8 cellular contexts compared by ENCODE assay signal in genomic region chr9:126613656-126614055, GRCh38. TPM values are rescaled to one million over a fixed set of nuclear protein-coding genes. Genes with fewer than 3 reads are reported as not detected.
DNase-seq lines count a peak whose midpoint lies in the region; ATAC-seq and TF ChIP-seq lines count a peak whose summit lies in the region.

TSS of gene LMX1B (plus strand) at chr9:126613928. CDS start at chr9:126614450, 522 bp downstream.

- peaks cover 9% of the 10 kb centered on the region for H3K4me1 ChIP-seq in iPS DF 6.9 (ENCODE audit: control insufficient read depth, insufficient read depth, low read length)

- peaks cover 98% of the 10 kb centered on the region for H3K27me3 Mint-ChIP-seq in activated naive CD4-positive, alpha-beta T cell treated with anti-CD3 and anti-CD28 coated beads, Interleukin-2, amount 10 ng/mL, durations not matched to agents 7 days and 5 days
- H3K27me3 Mint-ChIP-seq in activated CD8-positive, alpha-beta T cell treated with anti-CD3 and anti-CD28 coated beads, Interleukin-2, amount 10 ng/mL, durations not matched to agents 7 days and 5 days (ENCODE audit: low read depth), result peaks cover 72% of the 10 kb centered on the region
- peaks cover 81% of the 10 kb centered on the region for H3K27me3 Mint-ChIP-seq in type B pancreatic cell

- ATAC-seq in activated naive CD4-positive, alpha-beta T cell treated with anti-CD3 and anti-CD28 coated beads, Interleukin-2, amount 50 U/mL, for 72 hours, result no peak
- no peak for ATAC-seq in activated CD8-positive, alpha-beta T cell treated with anti-CD3 and anti-CD28 coated beads, Interleukin-2, amount 10 ng/mL, durations not matched to agents 7 days and 5 days
- ATAC-seq in HG02588 (IDR thresholded peaks at IDR 0.05; ENCODE audit: unreplicated experiment) (no peak), HG02610 (IDR thresholded peaks at IDR 0.05; ENCODE audit: unreplicated experiment) (no peak)

- no peak within 1 kb of the TSS for H3K27ac ChIP-seq in iPS DF 6.9 (ENCODE audit: low read length)

- peaks cover 7% of the 10 kb centered on the region for H3K36me3 Mint-ChIP-seq in activated naive CD4-positive, alpha-beta T cell treated with anti-CD3 and anti-CD28 coated beads, Interleukin-2, amount 10 ng/mL, durations not matched to agents 7 days and 5 days
- peaks cover 0 to 10% of the 10 kb centered on the region in 2 donors for H3K36me3 Mint-ChIP-seq in activated naive CD4-positive, alpha-beta T cell treated with anti-CD3 and anti-CD28 coated beads, Interleukin-2, amount 50 U/mL, for 72 hours
- peaks cover 7% of the 10 kb centered on the region for H3K36me3 Mint-ChIP-seq in activated CD8-positive, alpha-beta T cell treated with anti-CD3 and anti-CD28 coated beads, Interleukin-2, amount 10 ng/mL, durations not matched to agents 7 days and 5 days (ENCODE audit: low read depth)
- peaks cover 4% of the 10 kb centered on the region for H3K36me3 Mint-ChIP-seq in type B pancreatic cell

- H3K4me1 Mint-ChIP-seq in activated naive CD4-positive, alpha-beta T cell treated with anti-CD3 and anti-CD28 coated beads, Interleukin-2, amount 10 ng/mL, durations not matched to agents 7 days and 5 days, result peaks cover 25% of the 10 kb centered on the region
- H3K4me1 Mint-ChIP-seq in activated CD8-positive, alpha-beta T cell treated with anti-CD3 and anti-CD28 coated beads, Interleukin-2, amount 10 ng/mL, durations not matched to agents 7 days and 5 days (ENCODE audit: low read depth), result peaks cover 20% of the 10 kb centered on the region
- H3K4me1 Mint-ChIP-seq in type B pancreatic cell (ENCODE audit: unreplicated experiment), result peaks cover 25% of the 10 kb centered on the region

- POLR2A ChIA-PET in activated CD8-positive, alpha-beta T cell treated with anti-CD3 and anti-CD28 coated beads, Interleukin-2, amount 10 ng/mL, durations not matched to agents 7 days and 5 days (lab: Charles Lee), result no interaction called here

- peaks cover 87% of the 10 kb centered on the region for H3K27me3 ChIP-seq in iPS DF 6.9 (ENCODE audit: control insufficient read depth, insufficient read depth, low read length)

- no peak for DNase-seq in activated naive CD4-positive, alpha-beta T cell treated with anti-CD3 and anti-CD28 coated beads, Interleukin-2, amount 10 ng/mL, durations not matched to agents 7 days and 5 days
- no peak for DNase-seq in activated naive CD4-positive, alpha-beta T cell treated with anti-CD3 and anti-CD28 coated beads, Interleukin-2, amount 50 U/mL, for 72 hours (ENCODE audit: low spot score in 2 of 2)
- DNase-seq in activated CD8-positive, alpha-beta T cell treated with anti-CD3 and anti-CD28 coated beads, Interleukin-2, amount 10 ng/mL, durations not matched to agents 7 days and 5 days, result no peak
- no peak for DNase-seq in iPS DF 6.9 (ENCODE audit: low read depth, low spot score)
- DNase-seq in type B pancreatic cell (ENCODE audit: extremely low spot score, unreplicated experiment), result no peak
- DNase-seq in hippocampal formation (lab: John Stamatoyannopoulos, UW), result no peak

- H3K27ac Mint-ChIP-seq in activated naive CD4-positive, alpha-beta T cell treated with anti-CD3 and anti-CD28 coated beads, Interleukin-2, amount 10 ng/mL, durations not matched to agents 7 days and 5 days, result peak within 1 kb of the TSS; percentile 78
- peak within 1 kb of the TSS in 1 of 2 donors; percentile 88 for H3K27ac Mint-ChIP-seq in activated naive CD4-positive, alpha-beta T cell treated with anti-CD3 and anti-CD28 coated beads, Interleukin-2, amount 50 U/mL, for 72 hours
- H3K27ac Mint-ChIP-seq in activated CD8-positive, alpha-beta T cell treated with anti-CD3 and anti-CD28 coated beads, Interleukin-2, amount 10 ng/mL, durations not matched to agents 7 days and 5 days, result peak within 1 kb of the TSS; percentile 60
- peak within 1 kb of the TSS; percentile 76 for H3K27ac Mint-ChIP-seq in type B pancreatic cell

- peak within 1 kb of the TSS; percentile 51 for H3K4me3 Mint-ChIP-seq in activated naive CD4-positive, alpha-beta T cell treated with anti-CD3 and anti-CD28 coated beads, Interleukin-2, amount 10 ng/mL, durations not matched to agents 7 days and 5 days
- peak within 1 kb of the TSS; percentile 45 for H3K4me3 Mint-ChIP-seq in activated CD8-positive, alpha-beta T cell treated with anti-CD3 and anti-CD28 coated beads, Interleukin-2, amount 10 ng/mL, durations not matched to agents 7 days and 5 days
- H3K4me3 Mint-ChIP-seq in type B pancreatic cell, result peak within 1 kb of the TSS; percentile 90

- H3K9me3 ChIP-seq in iPS DF 6.9 (ENCODE audit: control insufficient read depth, insufficient read depth, low read length), result no peaks in the 10 kb centered on the region

- H3K9me3 Mint-ChIP-seq in activated naive CD4-positive, alpha-beta T cell treated with anti-CD3 and anti-CD28 coated beads, Interleukin-2, amount 10 ng/mL, durations not matched to agents 7 days and 5 days, result no peaks in the 10 kb centered on the region
- no peaks in the 10 kb centered on the region for H3K9me3 Mint-ChIP-seq in activated naive CD4-positive, alpha-beta T cell treated with anti-CD3 and anti-CD28 coated beads, Interleukin-2, amount 50 U/mL, for 72 hours
- H3K9me3 Mint-ChIP-seq in activated CD8-positive, alpha-beta T cell treated with anti-CD3 and anti-CD28 coated beads, Interleukin-2, amount 10 ng/mL, durations not matched to agents 7 days and 5 days (ENCODE audit: insufficient read depth), result no peaks in the 10 kb centered on the region
- no peaks in the 10 kb centered on the region for H3K9me3 Mint-ChIP-seq in type B pancreatic cell

- CTCF ChIA-PET in activated naive CD4-positive, alpha-beta T cell treated with anti-CD3 and anti-CD28 coated beads, Interleukin-2, amount 10 ng/mL, durations not matched to agents 7 days and 5 days (lab: Charles Lee), result interaction anchor here (0.8 kb wide), 1 partner anchor 28 kb away, joined by 3 read pairs; no protein-coding TSS in a partner anchor
- CTCF ChIA-PET in activated CD8-positive, alpha-beta T cell treated with anti-CD3 and anti-CD28 coated beads, Interleukin-2, amount 10 ng/mL, durations not matched to agents 7 days and 5 days (lab: Charles Lee), result interaction anchor here (0.9 kb wide), 1 partner anchor 16 kb away, joined by 3 read pairs; no protein-coding TSS in a partner anchor

- H3K36me3 ChIP-seq in iPS DF 6.9 (ENCODE audit: control insufficient read depth, insufficient read depth, low read length), result no peaks in the 10 kb centered on the region

- no peak for TF ChIP-seq CTCF in type B pancreatic cell (conservative IDR thresholded peaks at IDR 0.05)

- no CpG with 5 or more reads among the region's 59 CpGs for WGBS in iPS DF 6.9 (ENCODE audit: insufficient coverage, insufficient read length)

- peak within 1 kb of the TSS; percentile 8; the same call in 1 of the 2 replicates for H3K4me3 ChIP-seq in iPS DF 6.9 (ENCODE audit: low read length)

RNA-seq across cellular contexts. Expression of gene LMX1B, which starts in this region (rescaled TPM):
- total RNA-seq in activated naive CD4-positive, alpha-beta T cell treated with anti-CD3 and anti-CD28 coated beads, Interleukin-2, amount 50 U/mL, for 72 hours, result not detected
- total RNA-seq in activated CD8-positive, alpha-beta T cell treated with anti-CD3 and anti-CD28 coated beads, Interleukin-2, amount 10 ng/mL, durations not matched to agents 7 days and 5 days, result not detected
- total RNA-seq in type B pancreatic cell (ENCODE audit: low replicate concordance), result 13.6 and 33.6 TPM in 2 replicates

Comparison
In these comparisons a context has a peak if more than half of its experiments do, and no peak if none do; other contexts are left out.
1. RNA of gene LMX1B (total RNA-seq): 13.6 to 33.6 TPM in type B pancreatic cell; not detected in activated naive CD4-positive, alpha-beta T cell treated with anti-CD3 and anti-CD28 coated beads, Interleukin-2, amount 50 U/mL, for 72 hours and not detected in activated CD8-positive, alpha-beta T cell treated with anti-CD3 and anti-CD28 coated beads, Interleukin-2, amount 10 ng/mL, durations not matched to agents 7 days and 5 days; every median in the first group is over 10 times any median in the second.
2. Peak in every context shown above with its lines, with median percentiles within 50 percentile points of each other: H3K4me3 Mint-ChIP-seq.